ENCODE assay signal across 31 cellular contexts in the genomic region with DNA sequence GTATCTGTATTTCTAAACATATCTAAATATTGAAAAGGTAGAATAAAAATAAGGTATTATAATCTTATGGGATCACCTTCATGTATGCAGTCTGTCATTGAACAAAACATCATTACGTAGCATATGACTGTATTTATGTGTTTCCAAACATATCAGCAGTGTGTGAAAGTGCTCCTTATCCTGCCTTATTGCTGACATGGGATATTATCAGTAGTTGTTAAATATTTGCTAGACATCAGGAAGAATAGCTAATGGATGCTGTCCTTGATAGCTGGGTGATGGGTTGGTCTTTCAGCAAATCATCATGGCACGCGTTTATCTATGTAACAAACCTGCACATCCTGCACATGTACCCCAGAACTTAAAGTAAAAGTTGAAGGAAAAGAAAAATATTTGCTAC. TPM values are rescaled to one million over a fixed set of nuclear protein-coding genes. Genes with fewer than 3 reads are reported as not detected.
"Had no signal": no experiment of that assay in that cellular context is flagged by ENCODE, and none has a peak within 500 bp of the region (broad histone marks: within the 10 kb centered on the region; RNA-seq: fewer than 3 reads in every experiment).

No MANE protein-coding gene starts in this region.

- H3K4me3 Mint-ChIP-seq: mesothelial cell of epicardium; naive B cell; natural killer cell; nephron progenitor cell; neural progenitor cell; stimulated activated memory B cell treated with anti-CD40 and anti-IgM and Interleukin-4, amounts not matched to agents 10 μg/mL and 1 μg/mL and 100 μg/mL, for 72 hours; stimulated activated naive CD8-positive, alpha-beta T cell treated with anti-CD3 and anti-CD28 coated beads, Interleukin-15, amount 100 ng/mL, for 72 hours; type B pancreatic cell had no signal

- H3K27me3 ChIP-seq: hepatocyte, left lung, neural progenitor cell, right atrium auricular region, right lobe of liver, tibial nerve, uterus had no signal

- FAIRE-seq: keratinocyte had no signal

- H3K9ac ChIP-seq: neural progenitor cell had no signal

- H3K9me3 Mint-ChIP-seq: natural killer cell; nephron progenitor cell; stimulated activated naive CD8-positive, alpha-beta T cell treated with anti-CD3 and anti-CD28 coated beads, Interleukin-15, amount 100 ng/mL, for 72 hours; type B pancreatic cell had no signal

- H3K4me2 ChIP-seq: hepatocyte, neural progenitor cell, smooth muscle cell had no signal

- H3K27ac Mint-ChIP-seq: mesothelial cell of epicardium; naive B cell; natural killer cell; nephron progenitor cell; neural progenitor cell; progenitor cell of endocrine pancreas; stimulated activated memory B cell treated with anti-CD40 and anti-IgM and Interleukin-4, amounts not matched to agents 10 μg/mL and 1 μg/mL and 100 μg/mL, for 72 hours; stimulated activated naive CD8-positive, alpha-beta T cell treated with anti-CD3 and anti-CD28 coated beads, Interleukin-15, amount 100 ng/mL, for 72 hours had no signal

- DNase-seq: kidney glomerular epithelial cell; left cardiac atrium; left lung; mesendoderm; naive B cell; natural killer cell; nephron progenitor cell; occipital lobe; right lobe of liver; stimulated activated CD4-positive, alpha-beta T cell treated with anti-CD3 and anti-CD28 coated beads, Interleukin-1b, Interleukin-23, amount 100 ng/mL, for 48 hours; stimulated activated CD4-positive, alpha-beta T cell treated with anti-CD3 and anti-CD28 coated beads, Interleukin-2, amount 100 ng/mL, for 48 hours; stimulated activated CD4-positive, alpha-beta T cell treated with anti-CD3 and anti-CD28 coated beads, Interleukin-4, amount 100 ng/mL, for 4 hours; stimulated activated CD8-positive, alpha-beta memory T cell treated with anti-CD3 and anti-CD28 coated beads, Interleukin-4, amount 100 ng/mL, for 48 hours; stimulated activated naive CD4-positive, alpha-beta T cell treated with Interleukin-2 at 50 U/mL for 16 hours; stimulated activated naive CD8-positive, alpha-beta T cell treated with anti-CD3 and anti-CD28 coated beads, Interleukin-15, amount 100 ng/mL, for 72 hours; substantia nigra; uterus had no signal

- H3K27ac ChIP-seq: hepatocyte, left lung, neural progenitor cell, neutrophil, right atrium auricular region, tibial nerve, uterus had no signal

- H3K36me3 ChIP-seq: left lung, neural progenitor cell, neutrophil, right atrium auricular region, right lobe of liver, tibial nerve, uterus had no signal

- ATAC-seq: left cardiac atrium; left lung; natural killer cell; stimulated activated memory B cell treated with anti-CD40 and anti-IgM and Interleukin-4, amounts not matched to agents 10 μg/mL and 1 μg/mL and 100 μg/mL, for 72 hours; stimulated activated naive CD8-positive, alpha-beta T cell treated with anti-CD3 and anti-CD28 coated beads, Interleukin-15, amount 100 ng/mL, for 72 hours had no signal

- H3K79me2 ChIP-seq: hepatocyte had no signal

- H2AFZ ChIP-seq: hepatocyte, neural progenitor cell had no signal

- H3K4me1 Mint-ChIP-seq: naive B cell; natural killer cell; neural progenitor cell; stimulated activated memory B cell treated with anti-CD40 and anti-IgM and Interleukin-4, amounts not matched to agents 10 μg/mL and 1 μg/mL and 100 μg/mL, for 72 hours; stimulated activated naive CD8-positive, alpha-beta T cell treated with anti-CD3 and anti-CD28 coated beads, Interleukin-15, amount 100 ng/mL, for 72 hours had no signal

- H3K36me3 Mint-ChIP-seq: mesothelial cell of epicardium; natural killer cell; neural progenitor cell; stimulated activated memory B cell treated with anti-CD40 and anti-IgM and Interleukin-4, amounts not matched to agents 10 μg/mL and 1 μg/mL and 100 μg/mL, for 72 hours; type B pancreatic cell had no signal

- H3K4me3 ChIP-seq: hepatocyte, left lung, lung, neural progenitor cell, right atrium auricular region, right lobe of liver, smooth muscle cell, tibial nerve, uterus had no signal

- H3K27me3 Mint-ChIP-seq: type B pancreatic cell had no signal

- H3K9me3 ChIP-seq: left lung, neutrophil, right atrium auricular region, tibial nerve, uterus had no signal

- H3K4me1 ChIP-seq: left lung, neural progenitor cell, right atrium auricular region, tibial nerve had no signal

RNA-seq across cellular contexts. Expression of a gene that starts 59.1 kb away (rescaled TPM):
- total RNA-seq: osteocyte, pulmonary artery endothelial cell had no signal
- polyA plus RNA-seq: keratinocyte had no signal
